Comparison of ENCODE assay signal across 10 cellular contexts in genomic region chr3:106172780-106173179, GRCh38.
DNase-seq lines count a peak whose midpoint lies in the region; ATAC-seq and TF ChIP-seq lines count a peak whose summit lies in the region.
"Had no signal": no experiment of that assay in that cellular context is flagged by ENCODE, and none has a peak within 500 bp of the region (broad histone marks: within the 10 kb centered on the region; RNA-seq: fewer than 3 reads in every experiment).

No MANE protein-coding gene starts in this region.

- whole genome bisulfite sequencing in adrenal gland, 4 donors = 71 to 81% (median 76%) methylated on average over 1 of the region's 1 CpG

- H3K9me3 ChIP-seq in adrenal gland (replicated peaks in 1 of 3) = no peaks in the 10 kb centered on the region

- intact Hi-C loops in activated T-helper 1 cell treated with anti-CD3 and anti-CD28 coated beads, Interleukin-12 subunit alpha, Interleukin-12 subunit beta, Interleukin-2, Interleukin-4 antibody, amounts not matched to agents 30 ng/mL and 10 ng/mL and 1 ng/mL, durations not matched to agents 14 hours and 24 hours and 36 hours (cut with micrococcal nuclease) = loop anchor here (1.0 kb wide), 1 partner anchor 53 kb away; no protein-coding TSS in a partner anchor
- intact Hi-C loops in adrenal gland (cut with DNase I) = no loop called here

- no peaks in the 10 kb centered on the region for H3K36me3 ChIP-seq in adrenal gland (replicated peaks in 1 of 2)

- H3K27ac ChIP-seq in adrenal gland = no peak overlapping the region

- no peaks in the 10 kb centered on the region for H3K4me1 ChIP-seq in adrenal gland (replicated peaks in 1 of 2)

- H3K4me3 ChIP-seq in adrenal gland = no peak overlapping the region

- peaks cover 37% of the 10 kb centered on the region for H3K36me3 Mint-ChIP-seq in activated T-helper 1 cell treated with anti-CD3 and anti-CD28 coated beads, Interleukin-12 subunit alpha, Interleukin-12 subunit beta, Interleukin-2, Interleukin-4 antibody, amounts not matched to agents 30 ng/mL and 10 ng/mL and 1 ng/mL, durations not matched to agents 14 hours and 24 hours and 36 hours (ENCODE audit: low read depth)

- no peak overlapping the region for H3K4me3 Mint-ChIP-seq in activated T-helper 1 cell treated with anti-CD3 and anti-CD28 coated beads, Interleukin-12 subunit alpha, Interleukin-12 subunit beta, Interleukin-2, Interleukin-4 antibody, amounts not matched to agents 30 ng/mL and 10 ng/mL and 1 ng/mL, durations not matched to agents 14 hours and 24 hours and 36 hours
- H3K4me3 Mint-ChIP-seq: HFFc6 had no signal

- peak overlapping the region; percentile 75 for H3K27ac Mint-ChIP-seq in activated T-helper 1 cell treated with anti-CD3 and anti-CD28 coated beads, Interleukin-12 subunit alpha, Interleukin-12 subunit beta, Interleukin-2, Interleukin-4 antibody, amounts not matched to agents 30 ng/mL and 10 ng/mL and 1 ng/mL, durations not matched to agents 14 hours and 24 hours and 36 hours
- H3K27ac Mint-ChIP-seq: HFFc6 had no signal

- H3K9me3 Mint-ChIP-seq in activated T-helper 1 cell treated with anti-CD3 and anti-CD28 coated beads, Interleukin-12 subunit alpha, Interleukin-12 subunit beta, Interleukin-2, Interleukin-4 antibody, amounts not matched to agents 30 ng/mL and 10 ng/mL and 1 ng/mL, durations not matched to agents 14 hours and 24 hours and 36 hours = peaks cover 10% of the 10 kb centered on the region
- H3K9me3 Mint-ChIP-seq: HFFc6 had no signal

- no peak for DNase-seq in activated T-helper 1 cell treated with anti-CD3 and anti-CD28 coated beads, Interleukin-12 subunit alpha, Interleukin-12 subunit beta, Interleukin-2, Interleukin-4 antibody, amounts not matched to agents 30 ng/mL and 10 ng/mL and 1 ng/mL, durations not matched to agents 14 hours and 24 hours and 36 hours (ENCODE audit: low spot score)
- DNase-seq in GM03348 (ENCODE audit: low spot score) (no peak), adrenal gland (no peak), NCI-H1694 treated with DMSO at 0.1 percent for 48 hours (lab: John Stamatoyannopoulos, UW) (no peak), SW480 (ENCODE audit: low spot score) (no peak)
- DNase-seq: HFFc6, NCI-H2171 treated with DMSO at 0.1 percent for 48 hours had no signal

- no peak for TF ChIP-seq POLR2A in adrenal gland (IDR thresholded peaks at IDR 0.05)

- peaks cover 63% of the 10 kb centered on the region for H3K4me1 Mint-ChIP-seq in activated T-helper 1 cell treated with anti-CD3 and anti-CD28 coated beads, Interleukin-12 subunit alpha, Interleukin-12 subunit beta, Interleukin-2, Interleukin-4 antibody, amounts not matched to agents 30 ng/mL and 10 ng/mL and 1 ng/mL, durations not matched to agents 14 hours and 24 hours and 36 hours (ENCODE audit: low read depth)

- no peaks in the 10 kb centered on the region for H3K27me3 Mint-ChIP-seq in activated T-helper 1 cell treated with anti-CD3 and anti-CD28 coated beads, Interleukin-12 subunit alpha, Interleukin-12 subunit beta, Interleukin-2, Interleukin-4 antibody, amounts not matched to agents 30 ng/mL and 10 ng/mL and 1 ng/mL, durations not matched to agents 14 hours and 24 hours and 36 hours (ENCODE audit: insufficient read depth)

- no peak for TF ChIP-seq CTCF in adrenal gland (IDR thresholded peaks at IDR 0.05)

- H3K27me3 ChIP-seq in adrenal gland = no peaks in the 10 kb centered on the region

- ATAC-seq in GM18498 (IDR thresholded peaks at IDR 0.05; ENCODE audit: unreplicated experiment) (peak; percentile 56), GM19468 (IDR thresholded peaks at IDR 0.05; ENCODE audit: extremely low read depth, unreplicated experiment) (peak; percentile 20), HG03135 (IDR thresholded peaks at IDR 0.05; ENCODE audit: unreplicated experiment) (peak; percentile 64)
